Comparison of ENCODE assay signal across 8 cellular contexts in the genomic region with DNA sequence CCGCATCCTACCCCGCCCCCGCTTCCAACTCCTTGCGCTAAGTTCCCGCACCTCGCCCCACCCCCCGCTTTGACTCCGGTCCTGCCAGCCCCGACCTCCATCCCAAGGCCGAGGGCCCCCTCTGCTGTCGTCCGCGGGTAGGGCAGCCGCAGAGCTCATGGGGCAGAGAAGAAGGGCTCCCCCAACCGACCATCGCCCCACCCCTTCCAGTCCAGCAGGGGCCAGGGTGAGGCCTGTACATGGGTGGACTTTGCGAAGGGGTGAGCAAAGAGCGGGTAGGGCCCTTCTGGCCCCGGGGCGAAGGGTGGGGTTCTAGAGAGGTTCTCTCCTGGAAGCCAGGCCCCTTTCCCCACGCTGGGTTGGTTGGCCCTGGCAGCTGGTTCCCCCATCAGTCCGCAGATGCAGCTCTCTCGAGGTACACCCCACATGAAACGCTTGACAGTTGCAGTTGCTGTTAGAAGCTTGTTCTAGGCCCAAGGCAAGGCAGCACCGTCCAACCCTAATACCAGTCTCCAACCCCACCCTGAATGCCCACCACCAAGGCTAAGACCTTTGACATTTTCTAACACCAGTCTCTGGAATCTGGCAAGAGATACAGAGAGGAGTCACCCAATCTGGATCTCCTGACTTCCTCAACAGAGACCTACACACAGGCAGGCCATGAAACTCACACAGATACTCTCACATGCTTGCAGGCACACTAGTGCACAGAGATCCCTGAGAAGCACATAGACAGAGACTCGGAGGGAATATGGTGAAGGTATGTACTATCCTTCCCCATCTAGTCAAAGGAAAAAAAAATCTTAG. TPM values are rescaled to one million over a fixed set of nuclear protein-coding genes. Genes with fewer than 3 reads are reported as not detected.
A peak's percentile ranks its signal among the peaks of the same experiment; 100 is the strongest.
DNase-seq lines count a peak whose midpoint lies in the region; ATAC-seq and TF ChIP-seq lines count a peak whose summit lies in the region.

No MANE protein-coding gene starts in this region.

- peak; percentile 55 for ATAC-seq in GM21515 (IDR thresholded peaks at IDR 0.05; ENCODE audit: unreplicated experiment)
- ATAC-seq in natural killer cell treated with Interleukin-12 subunit alpha and Interleukin-12 subunit beta and Interleukin-15 and Interleukin-18, amount 100 ng/mL, for 72 hours: peak; percentile 87 to 89
- peak; percentile 68 to 72 for ATAC-seq in stimulated activated naive B cell treated with anti-CD40 and anti-IgM and Interleukin-4, amounts not matched to agents 10 μg/mL and 1 μg/mL and 100 μg/mL, for 72 hours (replicated peaks)

- DNase-seq in CD1c-positive myeloid dendritic cell (ENCODE audit: extremely low spot score): peak; percentile 92
- peak; percentile 66 to 77 for DNase-seq in Kasumi-1 (lab: John Stamatoyannopoulos, UW)
- peak; percentile 89 for DNase-seq in RKO (ENCODE audit: low spot score)
- peak; percentile 92 for DNase-seq in activated T-helper 2 cell treated with anti-CD3 and anti-CD28 coated beads, Interferon-gamma antibody, Interleukin-2, Interleukin-4, amounts not matched to agents 10 μg/mL and 5 μg/mL and 100 μg/mL, durations not matched to agents 14 hours and 24 hours and 36 hours (ENCODE audit: low spot score)
- peak; percentile 90 for DNase-seq in fibroblast of pulmonary artery (ENCODE audit: low read depth)
- peak; percentile 94 for DNase-seq in natural killer cell treated with Interleukin-12 subunit alpha and Interleukin-12 subunit beta and Interleukin-15 and Interleukin-18, amount 100 ng/mL, for 72 hours (ENCODE audit: low spot score)
- DNase-seq in stimulated activated naive B cell treated with anti-CD40 and anti-IgM and Interleukin-4, amounts not matched to agents 10 μg/mL and 1 μg/mL and 100 μg/mL, for 72 hours: peak; percentile 92

- peak overlapping the region; percentile 73 for H3K4me3 ChIP-seq in fibroblast of pulmonary artery (replicated peaks; ENCODE audit: low read depth, low read length)

- no peaks in the 10 kb centered on the region for H3K9me3 Mint-ChIP-seq in activated T-helper 2 cell treated with anti-CD3 and anti-CD28 coated beads, Interferon-gamma antibody, Interleukin-2, Interleukin-4, amounts not matched to agents 10 μg/mL and 5 μg/mL and 100 μg/mL, durations not matched to agents 14 hours and 24 hours and 36 hours
- no peaks in the 10 kb centered on the region for H3K9me3 Mint-ChIP-seq in natural killer cell treated with Interleukin-12 subunit alpha and Interleukin-12 subunit beta and Interleukin-15 and Interleukin-18, amount 100 ng/mL, for 72 hours
- H3K9me3 Mint-ChIP-seq in stimulated activated naive B cell treated with anti-CD40 and anti-IgM and Interleukin-4, amounts not matched to agents 10 μg/mL and 1 μg/mL and 100 μg/mL, for 72 hours: no peaks in the 10 kb centered on the region

- H3K36me3 Mint-ChIP-seq in activated T-helper 2 cell treated with anti-CD3 and anti-CD28 coated beads, Interferon-gamma antibody, Interleukin-2, Interleukin-4, amounts not matched to agents 10 μg/mL and 5 μg/mL and 100 μg/mL, durations not matched to agents 14 hours and 24 hours and 36 hours (ENCODE audit: low read depth): no peaks in the 10 kb centered on the region
- H3K36me3 Mint-ChIP-seq in natural killer cell treated with Interleukin-12 subunit alpha and Interleukin-12 subunit beta and Interleukin-15 and Interleukin-18, amount 100 ng/mL, for 72 hours: no peaks in the 10 kb centered on the region
- H3K36me3 Mint-ChIP-seq in stimulated activated naive B cell treated with anti-CD40 and anti-IgM and Interleukin-4, amounts not matched to agents 10 μg/mL and 1 μg/mL and 100 μg/mL, for 72 hours: no peaks in the 10 kb centered on the region

- TF ChIP-seq CTCF in fibroblast of pulmonary artery (IDR thresholded peaks at IDR 0.05; ENCODE audit: low read length, missing control alignments): peak; percentile 81

- peaks cover 13% of the 10 kb centered on the region for H3K27me3 Mint-ChIP-seq in activated T-helper 2 cell treated with anti-CD3 and anti-CD28 coated beads, Interferon-gamma antibody, Interleukin-2, Interleukin-4, amounts not matched to agents 10 μg/mL and 5 μg/mL and 100 μg/mL, durations not matched to agents 14 hours and 24 hours and 36 hours (ENCODE audit: low read depth)
- no peaks in the 10 kb centered on the region for H3K27me3 Mint-ChIP-seq in natural killer cell treated with Interleukin-12 subunit alpha and Interleukin-12 subunit beta and Interleukin-15 and Interleukin-18, amount 100 ng/mL, for 72 hours
- H3K27me3 Mint-ChIP-seq in stimulated activated naive B cell treated with anti-CD40 and anti-IgM and Interleukin-4, amounts not matched to agents 10 μg/mL and 1 μg/mL and 100 μg/mL, for 72 hours: peaks cover 4 to 6% of the 10 kb centered on the region in 2 donors

- intact Hi-C loops in activated T-helper 2 cell treated with anti-CD3 and anti-CD28 coated beads, Interferon-gamma antibody, Interleukin-2, Interleukin-4, amounts not matched to agents 10 μg/mL and 5 μg/mL and 100 μg/mL, durations not matched to agents 14 hours and 24 hours and 36 hours (cut with micrococcal nuclease): loop anchor here (1.0 to 5.0 kb wide), 5 partner anchors 21 to 227 kb away; a partner anchor contains a TSS

- peaks cover 7% of the 10 kb centered on the region for H3K4me1 Mint-ChIP-seq in activated T-helper 2 cell treated with anti-CD3 and anti-CD28 coated beads, Interferon-gamma antibody, Interleukin-2, Interleukin-4, amounts not matched to agents 10 μg/mL and 5 μg/mL and 100 μg/mL, durations not matched to agents 14 hours and 24 hours and 36 hours (ENCODE audit: low read depth)
- peaks cover 9 to 12% of the 10 kb centered on the region in 2 donors for H3K4me1 Mint-ChIP-seq in natural killer cell treated with Interleukin-12 subunit alpha and Interleukin-12 subunit beta and Interleukin-15 and Interleukin-18, amount 100 ng/mL, for 72 hours (ENCODE audit: low read depth in 2 of 2)
- H3K4me1 Mint-ChIP-seq in stimulated activated naive B cell treated with anti-CD40 and anti-IgM and Interleukin-4, amounts not matched to agents 10 μg/mL and 1 μg/mL and 100 μg/mL, for 72 hours: peaks cover 36 to 47% of the 10 kb centered on the region in 2 donors

- no peak overlapping the region for H3K27ac Mint-ChIP-seq in activated T-helper 2 cell treated with anti-CD3 and anti-CD28 coated beads, Interferon-gamma antibody, Interleukin-2, Interleukin-4, amounts not matched to agents 10 μg/mL and 5 μg/mL and 100 μg/mL, durations not matched to agents 14 hours and 24 hours and 36 hours
- no peak overlapping the region for H3K27ac Mint-ChIP-seq in natural killer cell treated with Interleukin-12 subunit alpha and Interleukin-12 subunit beta and Interleukin-15 and Interleukin-18, amount 100 ng/mL, for 72 hours
- peak overlapping the region; percentile 98 for H3K27ac Mint-ChIP-seq in stimulated activated naive B cell treated with anti-CD40 and anti-IgM and Interleukin-4, amounts not matched to agents 10 μg/mL and 1 μg/mL and 100 μg/mL, for 72 hours

- H3K4me3 Mint-ChIP-seq in activated T-helper 2 cell treated with anti-CD3 and anti-CD28 coated beads, Interferon-gamma antibody, Interleukin-2, Interleukin-4, amounts not matched to agents 10 μg/mL and 5 μg/mL and 100 μg/mL, durations not matched to agents 14 hours and 24 hours and 36 hours (ENCODE audit: low read depth): peak overlapping the region; percentile 85
- H3K4me3 Mint-ChIP-seq in natural killer cell treated with Interleukin-12 subunit alpha and Interleukin-12 subunit beta and Interleukin-15 and Interleukin-18, amount 100 ng/mL, for 72 hours: peak overlapping the region; percentile 89
- peak overlapping the region; percentile 91 to 94 for H3K4me3 Mint-ChIP-seq in stimulated activated naive B cell treated with anti-CD40 and anti-IgM and Interleukin-4, amounts not matched to agents 10 μg/mL and 1 μg/mL and 100 μg/mL, for 72 hours

RNA-seq across cellular contexts. Expression of a gene that starts 25.3 kb away (rescaled TPM):
- total RNA-seq in activated T-helper 2 cell treated with anti-CD3 and anti-CD28 coated beads, Interferon-gamma antibody, Interleukin-2, Interleukin-4, amounts not matched to agents 10 μg/mL and 5 μg/mL and 100 μg/mL, durations not matched to agents 14 hours and 24 hours and 36 hours: 5.4 and 6.0 TPM in 2 replicates
- total RNA-seq in natural killer cell treated with Interleukin-12 subunit alpha and Interleukin-12 subunit beta and Interleukin-15 and Interleukin-18, amount 100 ng/mL, for 72 hours: 1 to 10 TPM in 1 of 2 donors, not detected in 1; 1.2 TPM

RNA-seq across cellular contexts. Expression of a gene that starts 26.4 kb away (rescaled TPM):
- total RNA-seq in activated T-helper 2 cell treated with anti-CD3 and anti-CD28 coated beads, Interferon-gamma antibody, Interleukin-2, Interleukin-4, amounts not matched to agents 10 μg/mL and 5 μg/mL and 100 μg/mL, durations not matched to agents 14 hours and 24 hours and 36 hours: 0.07 TPM in 1 of 2 replicates, not detected in the other
- not detected for total RNA-seq in natural killer cell treated with Interleukin-12 subunit alpha and Interleukin-12 subunit beta and Interleukin-15 and Interleukin-18, amount 100 ng/mL, for 72 hours

Comparison
In these comparisons a context has a peak if more than half of its experiments do, and no peak if none do; other contexts are left out.
1. Peak in every context shown above with its lines: DNase-seq, ATAC-seq and H3K4me3 ChIP-seq.